Comparison of ENCODE assay signal across 16 cellular contexts in the genomic region with DNA sequence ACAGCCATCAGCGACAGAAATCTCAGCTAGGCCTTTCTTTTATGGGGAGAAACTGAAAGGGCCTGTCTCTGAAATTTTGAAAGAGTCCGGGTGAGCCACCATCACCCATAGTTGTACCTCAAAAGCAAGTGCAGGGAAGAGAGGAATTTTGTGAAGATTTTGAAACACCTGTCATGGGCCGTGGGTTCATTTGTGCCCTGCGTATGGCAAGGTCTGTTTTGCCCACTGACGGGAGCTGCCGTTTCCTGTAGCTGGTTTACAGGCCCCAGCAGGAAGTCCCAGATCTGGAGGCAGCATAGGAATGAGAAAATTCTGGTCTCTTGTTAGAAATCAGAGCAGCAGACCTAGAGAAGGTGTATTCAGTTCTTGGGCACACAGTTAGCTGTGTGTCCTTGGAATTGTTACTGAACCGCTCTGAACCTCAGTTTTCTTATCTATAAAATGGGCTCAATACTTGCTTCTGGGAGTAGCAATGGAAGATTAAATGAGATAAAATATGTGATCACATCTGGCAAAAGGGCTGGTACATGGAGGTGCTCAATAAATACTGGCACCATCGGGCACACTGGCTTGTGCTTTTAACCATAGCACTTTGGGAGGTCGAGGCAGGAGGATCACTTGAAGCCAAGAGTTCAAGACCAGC.
"Had no signal": no experiment of that assay in that cellular context is flagged by ENCODE, and none has a peak within 500 bp of the region (broad histone marks: within the 10 kb centered on the region; RNA-seq: fewer than 3 reads in every experiment).

No MANE protein-coding gene starts in this region.

- H3K9me3 Mint-ChIP-seq: activated CD4-positive, alpha-beta memory T cell treated with anti-CD3 and anti-CD28 coated beads, Interleukin-2, amount 10 ng/mL, durations not matched to agents 7 days and 5 days; effector memory CD8-positive, alpha-beta T cell; nephron had no signal

- H3K27ac ChIP-seq: epithelial cell of prostate, gastrocnemius medialis, heart right ventricle, left lung had no signal

- H3K4me3 Mint-ChIP-seq: activated CD4-positive, alpha-beta memory T cell treated with anti-CD3 and anti-CD28 coated beads, Interleukin-2, amount 10 ng/mL, durations not matched to agents 7 days and 5 days; effector memory CD8-positive, alpha-beta T cell; nephron had no signal

- H3K9me3 ChIP-seq: gastrocnemius medialis, heart right ventricle, left lung, thoracic aorta had no signal

- H3K27me3 Mint-ChIP-seq: effector memory CD8-positive, alpha-beta T cell had no signal

- FAIRE-seq: keratinocyte had no signal

- H3K27me3 ChIP-seq: gastrocnemius medialis, heart right ventricle, left lung had no signal

- DNase-seq: activated CD4-positive, alpha-beta memory T cell treated with anti-CD3 and anti-CD28 coated beads, Interleukin-2, amount 10 ng/mL, durations not matched to agents 7 days and 5 days; central memory CD4-positive, alpha-beta T cell; cortex of kidney; effector memory CD8-positive, alpha-beta T cell; gastrocnemius medialis; heart right ventricle; left lung; occipital lobe; right cardiac atrium; SIG-M5; stimulated activated CD4-positive, alpha-beta T cell treated with anti-CD3 and anti-CD28 coated beads, Interleukin-2, amount 100 ng/mL, for 24 hours; stimulated activated naive CD4-positive, alpha-beta T cell treated with Interleukin-2 at 50 U/mL for 16 hours had no signal

- H3K36me3 ChIP-seq: gastrocnemius medialis, heart right ventricle, left lung, thoracic aorta had no signal

- H3K4me3 ChIP-seq: gastrocnemius medialis, heart right ventricle, left lung, thoracic aorta had no signal

- H3K27ac Mint-ChIP-seq: activated CD4-positive, alpha-beta memory T cell treated with anti-CD3 and anti-CD28 coated beads, Interleukin-2, amount 10 ng/mL, durations not matched to agents 7 days and 5 days had no signal

- ATAC-seq: effector memory CD8-positive, alpha-beta T cell; gastrocnemius medialis; heart right ventricle; left lung; right cardiac atrium had no signal
